In genomic region chr19:27719034-27719433, GRCh38 we compare ENCODE assay signal across 8 cellular contexts.
"Had no signal": no experiment of that assay in that cellular context is flagged by ENCODE, and none has a peak within 500 bp of the region (broad histone marks: within the 10 kb centered on the region; RNA-seq: fewer than 3 reads in every experiment).

No MANE protein-coding gene starts in this region.

- H3K27ac ChIP-seq: HL-60 had no signal

- ATAC-seq: GM23338, HepG2, K562 had no signal

- H2AFZ ChIP-seq: GM23338 had no signal

- H3K27me3 Mint-ChIP-seq: IgD-negative memory B cell had no signal

- H3K4me2 ChIP-seq: GM23338 had no signal

- H3K27ac Mint-ChIP-seq: GM23338, H9 had no signal

- H3K4me1 Mint-ChIP-seq: GM23338, H9, IgD-negative memory B cell had no signal

- DNase-seq: H9, HCEC 1CT, KG1 had no signal

- H3K4me3 Mint-ChIP-seq: GM23338, H9 had no signal

- H3K4me3 ChIP-seq: GM23338, K562 had no signal
